In the genomic region with DNA sequence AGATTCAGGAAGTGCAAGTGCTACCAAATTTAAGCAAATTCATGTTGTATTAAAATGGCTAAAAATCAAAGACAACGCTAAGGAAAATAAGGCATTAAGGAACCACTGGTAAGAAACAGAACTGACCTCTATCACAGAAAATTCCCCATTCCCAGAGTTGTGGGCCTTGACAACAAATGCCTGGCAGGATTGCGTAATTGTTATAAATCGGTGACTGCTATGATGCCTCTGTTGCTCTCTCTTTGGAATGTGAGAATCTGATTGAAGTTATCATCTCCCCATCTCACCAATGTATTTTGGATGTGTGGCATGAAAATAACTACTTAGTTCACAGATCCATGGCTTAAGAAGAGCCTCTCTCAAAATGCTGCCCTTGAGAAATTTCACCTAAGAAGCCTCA, we compare ENCODE assay signal across 2 cellular contexts.
TF ChIP-seq lines count a peak whose summit lies in the region.

No MANE protein-coding gene starts in this region.

TF ChIP-seq in HepG2, 621 proteins besides CTCF, POLR2A, EP300 and RAD21:
- TF ChIP-seq REL (CRISPR knock-in tag; conservative IDR thresholded peaks at IDR 0.05) (no peak), CEBPB (IDR thresholded peaks at IDR 0.05; ENCODE audit: borderline replicate concordance, low read depth, low read length) (peak; percentile 66; the same call in 1 of the 2 replicates), KDM6A (CRISPR knock-in tag; IDR thresholded peaks at IDR 0.05; ENCODE audit: low read depth) (no peak)

TF ChIP-seq in H1, 55 proteins besides CTCF, POLR2A, EP300 and RAD21:
- TF ChIP-seq SP2 (IDR thresholded peaks at IDR 0.05; ENCODE audit: low read length) (no peak), MAFK (IDR thresholded peaks at IDR 0.05; ENCODE audit: low read depth, low read length) (no peak), CBX5 (IDR thresholded peaks at IDR 0.05; ENCODE audit: low read depth, low read length) (no peak), CEBPB (IDR thresholded peaks at IDR 0.05; ENCODE audit: low read depth, low read length) (peak; percentile 94)
